In the genomic region with DNA sequence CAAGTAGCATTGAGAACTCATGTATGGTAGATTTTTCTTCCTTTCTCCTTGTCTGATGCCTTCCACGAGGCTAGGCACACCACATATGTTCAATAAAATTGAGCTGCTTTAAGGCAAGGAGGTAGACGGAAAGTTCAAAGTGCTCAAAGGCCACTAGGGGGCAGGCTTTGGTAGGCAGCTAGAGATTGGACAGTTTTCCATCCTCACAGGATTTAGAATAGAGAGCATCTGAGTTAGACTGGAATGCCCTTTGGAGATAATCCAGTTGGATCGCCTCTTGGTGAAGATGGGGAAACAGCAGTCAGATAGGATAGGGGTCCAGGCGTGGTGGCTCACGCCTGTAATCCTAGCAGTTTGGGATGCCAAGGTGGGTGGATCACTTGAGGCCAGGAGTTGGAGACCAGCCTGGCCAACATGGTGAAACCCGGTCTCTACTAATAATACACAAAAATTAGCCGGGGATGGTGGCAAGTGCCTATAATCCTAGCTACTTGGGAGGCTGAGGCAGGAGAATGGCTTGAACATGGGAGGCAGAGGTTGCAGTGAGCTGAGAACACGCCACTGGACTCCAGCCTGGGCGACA, we compare ENCODE assay signal across 8 cellular contexts.
A peak's percentile ranks its signal among the peaks of the same experiment; 100 is the strongest.
DNase-seq lines count a peak whose midpoint lies in the region; ATAC-seq lines count a peak whose summit lies in the region.

No MANE protein-coding gene starts in this region.

- DNase-seq in EL (peak; percentile 73), Kasumi-1 (lab: John Stamatoyannopoulos, UW) (peak; percentile 49 to 74), RPMI8226 (peak; percentile 64), glomerular visceral epithelial cell (ENCODE audit: extremely low spot score) (peak; percentile 63), pons (ENCODE audit: low spot score) (peak; percentile 75), GOT3 (lab: John Stamatoyannopoulos, UW) (no peak)
- peak; percentile 52 for DNase-seq in activated naive CD4-positive, alpha-beta T cell treated with anti-CD3 and anti-CD28 coated beads, Interleukin-2, amount 50 U/mL, for 16 hours

- no peak for ATAC-seq in HG03342 (IDR thresholded peaks at IDR 0.05; ENCODE audit: unreplicated experiment)
